8 cellular contexts compared by ENCODE assay signal in genomic region chr10:115092258-115092554, GRCh38. TPM values are rescaled to one million over a fixed set of nuclear protein-coding genes. Genes with fewer than 3 reads are reported as not detected.
DNase-seq lines count a peak whose midpoint lies in the region; ATAC-seq and TF ChIP-seq lines count a peak whose summit lies in the region.

No MANE protein-coding gene starts in this region.

- H3K36me3 ChIP-seq in breast epithelium = no peaks in the 10 kb centered on the region
- H3K36me3 ChIP-seq in muscle layer of duodenum (ENCODE audit: control insufficient read depth in 1 of 2, insufficient read depth in 2 of 2, low read length in 2 of 2) = no peaks in the 10 kb centered on the region

- ATAC-seq in GM18502 (IDR thresholded peaks at IDR 0.05; ENCODE audit: poor library complexity, unreplicated experiment) = peak; percentile 9
- peak; percentile 2 for ATAC-seq in HG03039 (IDR thresholded peaks at IDR 0.05; ENCODE audit: unreplicated experiment)

- TF ChIP-seq POLR2A in breast epithelium (IDR thresholded peaks at IDR 0.05) = no peak

- H3K4me1 ChIP-seq in breast epithelium = no peaks in the 10 kb centered on the region
- peaks cover 0 to 15% of the 10 kb centered on the region in 2 donors for H3K4me1 ChIP-seq in muscle layer of duodenum (ENCODE audit: control insufficient read depth in 1 of 2, insufficient read depth in 2 of 2, low read length in 2 of 2)

- H3K9me3 ChIP-seq in breast epithelium (no peaks in the 10 kb centered on the region), muscle layer of duodenum (ENCODE audit: control insufficient read depth in 1 of 2, low read length in 2 of 2) (peaks cover 0 to 7% of the 10 kb centered on the region in 2 donors)

- no peak overlapping the region for H3K27ac ChIP-seq in breast epithelium
- H3K27ac ChIP-seq in muscle layer of duodenum (ENCODE audit: low read length) = no peak overlapping the region

- TF ChIP-seq CTCF in breast epithelium (IDR thresholded peaks at IDR 0.05) = no peak

- H3K4me3 ChIP-seq in breast epithelium = peak overlapping the region; percentile 58 to 85 (median 65)
- H3K4me3 ChIP-seq in muscle layer of duodenum (ENCODE audit: low read depth in 1 of 2, low read length in 2 of 2) = peak overlapping the region; percentile 56 to 81

- DNase-seq in breast epithelium (ENCODE audit: low spot score in 2 of 2) (no peak), NCI-H2227 (lab: John Stamatoyannopoulos, UW; ENCODE audit: unreplicated experiment) (no peak), UCSD-AML1 (lab: John Stamatoyannopoulos, UW; ENCODE audit: unreplicated experiment) (no peak), NCI-H526 (lab: John Stamatoyannopoulos, UW) (no peak), AML-193 (lab: John Stamatoyannopoulos, UW) (no peak)

- H3K27me3 ChIP-seq in breast epithelium = peaks cover 0 to 6% of the 10 kb centered on the region in 2 donors
- H3K27me3 ChIP-seq in muscle layer of duodenum (ENCODE audit: low read depth, low read length) = peaks cover 8% of the 10 kb centered on the region

- intact Hi-C loops in breast epithelium (cut with DNase I; ENCODE audit: low total_unique reads) = no loop called here

RNA-seq across cellular contexts. Expression of gene ATRNL1, which starts 1.0 kb away (rescaled TPM):
- 10 to 100 TPM in 1 of 3 donors, 1 to 10 TPM in 1, under 1 TPM in 1; 0.16 to 11.4 (median 2.9) TPM for total RNA-seq in breast epithelium
